ENCODE assay signal across 14 cellular contexts in the genomic region with DNA sequence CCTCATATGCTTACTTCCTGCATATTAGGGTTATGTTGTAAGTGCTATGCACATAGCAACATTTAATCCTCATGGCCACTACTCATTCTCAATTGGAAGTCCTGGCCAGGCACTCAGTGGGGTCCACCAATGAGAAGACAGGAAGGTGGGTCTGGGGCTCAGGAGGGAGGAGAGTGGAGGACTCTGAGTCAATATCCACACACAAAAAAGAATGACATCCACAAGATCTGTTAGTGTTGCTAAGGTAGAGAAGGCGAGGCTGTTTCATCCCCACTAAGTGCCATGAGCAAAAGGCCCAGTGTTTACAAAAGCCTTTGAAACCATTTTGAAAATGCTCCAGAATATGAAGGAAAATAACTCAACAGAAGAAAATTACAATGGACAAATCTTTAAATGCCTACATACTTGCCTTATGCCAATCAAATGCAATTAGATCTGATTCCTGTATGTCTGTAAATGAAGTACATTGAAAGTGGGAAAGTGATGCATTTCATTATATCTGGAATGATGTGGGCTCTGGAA. TPM values are rescaled to one million over a fixed set of nuclear protein-coding genes. Genes with fewer than 3 reads are reported as not detected.
DNase-seq lines count a peak whose midpoint lies in the region; ATAC-seq, FAIRE-seq and TF ChIP-seq lines count a peak whose summit lies in the region.
"Had no signal": no experiment of that assay in that cellular context is flagged by ENCODE, and none has a peak within 500 bp of the region (broad histone marks: within the 10 kb centered on the region; RNA-seq: fewer than 3 reads in every experiment).

No MANE protein-coding gene starts in this region.

- H3K27me3 ChIP-seq in HCT116 (ENCODE audit: insufficient read depth, low read length) (no peaks in the 10 kb centered on the region), K562 (ENCODE audit: control insufficient read depth in 2 of 2, insufficient read depth in 2 of 2, low read length in 2 of 2) (no peaks in the 10 kb centered on the region; a peak in 1 of 5 replicates), mesendoderm (ENCODE audit: insufficient read depth, low read length, poor library complexity) (no peaks in the 10 kb centered on the region), prostate gland (replicated peaks; ENCODE audit: insufficient read depth) (no peaks in the 10 kb centered on the region)
- H3K27me3 ChIP-seq: neutrophil had no signal

- H3K4ac ChIP-seq in mesendoderm (ENCODE audit: low read depth, low read length), result no peak overlapping the region

- TF ChIP-seq EP300 in K562 (IDR thresholded peaks at IDR 0.05; ENCODE audit: low read length), result no peak

- no peak overlapping the region for H3K23ac ChIP-seq in mesendoderm (ENCODE audit: low read length)

- H3K4me2 ChIP-seq in HCT116 (ENCODE audit: low read length) (no peak overlapping the region), K562 (ENCODE audit: insufficient read depth, low read length) (no peak overlapping the region), mesendoderm (ENCODE audit: low read length) (no peak overlapping the region)

- no peaks in the 10 kb centered on the region for H3K4me1 ChIP-seq in HCT116 (ENCODE audit: control insufficient read depth in 1 of 2, insufficient read depth in 2 of 2, low read length in 2 of 2)
- no peaks in the 10 kb centered on the region; a peak in 1 of 5 replicates for H3K4me1 ChIP-seq in K562 (replicated peaks in 1 of 2; ENCODE audit: control insufficient read depth in 2 of 2, insufficient read depth in 2 of 2, low read length in 2 of 2)
- no peaks in the 10 kb centered on the region for H3K4me1 ChIP-seq in mesendoderm (ENCODE audit: control insufficient read depth, low read depth, low read length)
- no peaks in the 10 kb centered on the region for H3K4me1 ChIP-seq in prostate gland (replicated peaks)
- no peaks in the 10 kb centered on the region for H3K4me1 ChIP-seq in mucosa of descending colon (ENCODE audit: low read depth)

- in situ Hi-C loops in K562 (cut with MboI), result loop anchor here (10.0 to 25.0 kb wide), 2 partner anchors 463 to 1030 kb away; no protein-coding TSS in a partner anchor

- TF ChIP-seq RAD21 in HCT116 (IDR thresholded peaks at IDR 0.05; ENCODE audit: low read depth) (no peak), K562 (CRISPR knock-in tag; conservative IDR thresholded peaks at IDR 0.05 in 1 of 2, IDR thresholded peaks at IDR 0.05 in 1 of 2) (no peak)

- no peak overlapping the region for H2AK5ac ChIP-seq in mesendoderm (ENCODE audit: low read length)

- no peak for FAIRE-seq in K562 (lab: Jason Lieb, UNC)
- FAIRE-seq: A204.1, colon had no signal

- H3K9ac ChIP-seq in HCT116 (ENCODE audit: low read length), result no peak overlapping the region
- H3K9ac ChIP-seq in K562 (ENCODE audit: insufficient read depth in 1 of 2, low read depth in 2 of 2, low read length in 2 of 2), result no peak overlapping the region
- no peak overlapping the region for H3K9ac ChIP-seq in mesendoderm (ENCODE audit: low read length)

- H3K18ac ChIP-seq in mesendoderm (ENCODE audit: low read length), result no peak overlapping the region

- TF ChIP-seq POLR2A in HCT116 (IDR thresholded peaks at IDR 0.05; ENCODE audit: borderline replicate concordance, extremely low read depth, insufficient read depth, insufficient read length) (no peak), K562 (conservative IDR thresholded peaks at IDR 0.05) (no peak), prostate gland (IDR thresholded peaks at IDR 0.05) (no peak)

- H2BK120ac ChIP-seq in mesendoderm (ENCODE audit: low read depth, low read length), result no peak overlapping the region

- POLR2A ChIA-PET in HCT116 (lab: Charles Lee) (no interaction called here), K562 (lab: Yijun Ruan, JAX) (no interaction called here)

- H3K56ac ChIP-seq in mesendoderm (ENCODE audit: low read length), result no peak overlapping the region

- H3K79me2 ChIP-seq in HCT116 (ENCODE audit: insufficient read depth, low read length) (peaks cover 1% of the 10 kb centered on the region; the same call in 1 of the 2 replicates), K562 (ENCODE audit: control insufficient read depth, insufficient read depth, low read length) (no peaks in the 10 kb centered on the region), mesendoderm (ENCODE audit: control insufficient read depth, insufficient read depth, low read length) (no peaks in the 10 kb centered on the region)

- no peak overlapping the region for H2BK15ac ChIP-seq in mesendoderm (replicated peaks; ENCODE audit: low read depth)

- H3K4me3 ChIP-seq in HCT116 (replicated peaks in 1 of 2; ENCODE audit: low read depth in 1 of 2, low read length in 2 of 2) (no peak overlapping the region), K562 (no peak overlapping the region), mesendoderm (ENCODE audit: low read length) (no peak overlapping the region), prostate gland (no peak overlapping the region), mucosa of descending colon (no peak overlapping the region)

- H3K9me3 ChIP-seq in HCT116 (ENCODE audit: control insufficient read depth in 1 of 2, insufficient read depth in 1 of 2, low read depth in 1 of 2, low read length in 2 of 2), result no peaks in the 10 kb centered on the region
- no peaks in the 10 kb centered on the region for H3K9me3 ChIP-seq in K562 (replicated peaks; ENCODE audit: control insufficient read depth, insufficient read depth, low read depth, low read length)
- no peaks in the 10 kb centered on the region for H3K9me3 ChIP-seq in prostate gland
- no peaks in the 10 kb centered on the region for H3K9me3 ChIP-seq in mucosa of descending colon
- H3K9me3 ChIP-seq: neutrophil had no signal

- WGBS in K562 (ENCODE audit: insufficient coverage, low coverage, missing lambda C conversion rate), result 46% methylated on average over 1 of the region's 1 CpG
- no CpG with 5 or more reads among the region's 1 CpG for WGBS in mesendoderm (ENCODE audit: extremely low coverage, insufficient coverage, low lambda C conversion rate)
- 92% methylated on average over 1 of the region's 1 CpG for WGBS in prostate gland

- H2AFZ ChIP-seq in HCT116 (ENCODE audit: low read depth, low read length, poor library complexity, severe bottlenecking), result no peak overlapping the region
- H2AFZ ChIP-seq in K562 (ENCODE audit: low read depth, low read length), result no peak overlapping the region

- RAD21 ChIA-PET in HCT116 (lab: Charles Lee; ENCODE audit: low non-redundant PET in 1 of 2, low total read pairs in 2 of 2, uncharacterized antibody in 2 of 2, unreplicated experiment in 2 of 2), result no interaction called here

- H3K36me3 ChIP-seq in HCT116 (ENCODE audit: control insufficient read depth in 1 of 2, insufficient read depth in 2 of 2, low read length in 2 of 2) (peaks cover 2 to 15% of the 10 kb centered on the region in 2 experiments; a peak in 1 of 4 replicates), K562 (ENCODE audit: control insufficient read depth, insufficient read depth, low read length) (peaks cover 12% of the 10 kb centered on the region; the same call in 1 of the 3 replicates), mesendoderm (ENCODE audit: control insufficient read depth, insufficient read depth, low read length) (no peaks in the 10 kb centered on the region), prostate gland (no peaks in the 10 kb centered on the region), mucosa of descending colon (ENCODE audit: low read depth) (no peaks in the 10 kb centered on the region)

- H2BK5ac ChIP-seq in mesendoderm (ENCODE audit: low read length), result no peak overlapping the region

- BruUV-seq in HCT116 (replicated peaks; lab: Mats Ljungman, UMichigan) (no TSS peak), K562 (replicated peaks; lab: Mats Ljungman, UMichigan) (no TSS peak)

- no peaks in the 10 kb centered on the region for H3K79me1 ChIP-seq in mesendoderm (ENCODE audit: low read length)

- intact Hi-C loops in HCT116 (cut with micrococcal nuclease) (no loop called here), K562 (cut with micrococcal nuclease) (loop anchor here (5.0 to 10.0 kb wide), 2 partner anchors 303 to 475 kb away; partner anchors contain the start of gene GLT8D2), prostate gland (cut with DNase I) (loop anchor here (5.0 kb wide), 1 partner anchor 155 kb away; no protein-coding TSS in a partner anchor), mucosa of descending colon (cut with DNase I, micrococcal nuclease) (loop anchor here (5.0 kb wide), 1 partner anchor 155 kb away; no protein-coding TSS in a partner anchor)

- H4K8ac ChIP-seq in mesendoderm (ENCODE audit: low read depth, low read length), result no peak overlapping the region

- no peak overlapping the region for H4K5ac ChIP-seq in mesendoderm (ENCODE audit: low read length)

- no peaks in the 10 kb centered on the region for H3K9me2 ChIP-seq in HCT116 (ENCODE audit: insufficient read depth)

- H3K9me1 ChIP-seq in K562 (ENCODE audit: control insufficient read depth, insufficient read depth, low read length), result no peaks in the 10 kb centered on the region

- TF ChIP-seq CTCF in HCT116 (IDR thresholded peaks at IDR 0.05 in 2 of 3, conservative IDR thresholded peaks at IDR 0.05 in 1 of 3; ENCODE audit: borderline replicate concordance in 1 of 3, insufficient read depth in 1 of 3, low read depth in 2 of 3, low read length in 2 of 3) (no peak), K562 (IDR thresholded peaks at IDR 0.05 in 2 of 3, conservative IDR thresholded peaks at IDR 0.05 in 1 of 3; ENCODE audit: insufficient read depth in 2 of 3, low read depth in 1 of 3, low read length in 3 of 3) (no peak), prostate gland (IDR thresholded peaks at IDR 0.05) (no peak), mucosa of descending colon (IDR thresholded peaks at IDR 0.05) (no peak)

- no peak overlapping the region for H3K27ac ChIP-seq in HCT116 (ENCODE audit: low read depth, low read length)
- H3K27ac ChIP-seq in K562 (ENCODE audit: extremely low read depth, low read depth, low read length), result no peak overlapping the region
- no peak overlapping the region for H3K27ac ChIP-seq in mesendoderm (ENCODE audit: low read depth, low read length)
- no peak overlapping the region for H3K27ac ChIP-seq in prostate gland
- H3K27ac ChIP-seq: neutrophil had no signal

- CTCF ChIA-PET in HCT116 (lab: Charles Lee) (no interaction called here), K562 (lab: Yijun Ruan, JAX; ENCODE audit: low intra/inter-chr PET ratio) (interaction anchor here (0.6 to 1.9 kb wide), 5 partner anchors 142 to 179 kb away, joined by 3 to 17 read pairs (median 6); partner anchors contain the start of gene TXNRD1)

- peak; percentile 52 for DNase-seq in DMS53 (lab: John Stamatoyannopoulos, UW)
- no peak for DNase-seq in DMS53 treated with DMSO at 0.1 percent for 48 hours (lab: John Stamatoyannopoulos, UW; ENCODE audit: unreplicated experiment)
- no peak for DNase-seq in HCT116 (ENCODE audit: low read depth, low spot score)
- DNase-seq in K562 (ENCODE audit: extremely low read depth in 1 of 4, low spot score in 3 of 4), result peak in 1 of 4 experiments; percentile 40
- peak; percentile 48 for DNase-seq in mesendoderm
- DNase-seq in prostate gland (ENCODE audit: low spot score), result no peak
- no peak for DNase-seq in stimulated activated CD8-positive, alpha-beta memory T cell treated with anti-CD3 and anti-CD28 coated beads, Interleukin-4, amount 100 ng/mL, for 48 hours
- DNase-seq in mucosa of descending colon, result no peak
- DNase-seq: activated CD4-positive, alpha-beta T cell treated with anti-CD3 and anti-CD28 coated beads, Interleukin-2, amount 10 ng/mL, durations not matched to agents 24 days and 14 days; activated gamma-delta T cell treated with Interleukin-2 at 50 U/mL for 16 hours; left colon had no signal

- H4K20me1 ChIP-seq in HCT116 (ENCODE audit: insufficient read depth) (no peaks in the 10 kb centered on the region), K562 (replicated peaks; ENCODE audit: control insufficient read depth, insufficient read depth, low read length) (no peaks in the 10 kb centered on the region)

- ATAC-seq in HCT116, result peak; percentile 39
- peak; percentile 45 for ATAC-seq in K562
- ATAC-seq in mucosa of descending colon, result no peak

RNA-seq across cellular contexts. Expression of gene EID3, which starts 54.0 kb away (rescaled TPM):
- total RNA-seq in HCT116 (2021; ENCODE audit: unreplicated experiment), result 3.0 TPM
- 0.49 and 1.3 TPM in 2 replicates for polyA plus RNA-seq in HCT116 (2012)
- total RNA-seq in K562 (2011; cell fraction: chromatin; rRNA removed; ENCODE audit: low replicate concordance), result 20.4 and 74.5 TPM in 2 replicates
- total RNA-seq in K562 (2011; cell fraction: nucleolus; rRNA removed), result 12.2 and 18.6 TPM in 2 replicates
- total RNA-seq in K562 (2011; cell fraction: nucleoplasm; rRNA removed), result 20.0 and 24.5 TPM in 2 replicates
- 1.2 TPM in 2 replicates for total RNA-seq in K562 (2014; rRNA removed)
- 3.2 and 3.4 TPM in 2 replicates for total RNA-seq in K562 (2014; rRNA removed; fragmentation: Illumina TruSeq; extraction: Trizol)
- 3.5 TPM in 2 replicates for total RNA-seq in K562 (2015; rRNA removed; fragmentation: Illumina TruSeq; extraction: Trizol)
- 1.1 and 1.9 TPM in 2 replicates for total RNA-seq in K562 (2021)
- polyA plus RNA-seq in K562 (2011; rRNA removed), result 0.41 and 0.42 TPM in 2 replicates
- 0.06 and 0.16 TPM in 2 replicates for polyA plus RNA-seq in K562 (2011; cell fraction: cytosol; rRNA removed)
- polyA plus RNA-seq in K562 (2011; cell fraction: nucleus; rRNA removed), result 1.7 and 1.9 TPM in 2 replicates
- 0.24 and 0.34 TPM in 2 replicates for polyA plus RNA-seq in K562 (2012)
- polyA plus RNA-seq in K562 (2014; fragmentation: Illumina TruSeq; extraction: Trizol), result 0.10 and 0.24 TPM in 2 replicates
- under 1 TPM; 0.07 to 0.21 TPM for polyA plus RNA-seq in K562 (2014; fragmentation: Nextera tagmentation; extraction: Ambion mirVana)
- polyA plus RNA-seq in K562 (2014; rRNA removed), result 0.41 and 0.78 TPM in 2 replicates
- 7.7 and 9.4 TPM in 2 replicates for polyA minus RNA-seq in K562 (2011; rRNA and poly(A)+ RNA removed)
- polyA minus RNA-seq in K562 (2011; cell fraction: cytosol; rRNA and poly(A)+ RNA removed), result not detected in 2 replicates
- 6.6 and 9.7 TPM in 2 replicates for polyA minus RNA-seq in K562 (2011; cell fraction: nucleus; rRNA and poly(A)+ RNA removed)
- polyA plus RNA-seq in mesendoderm (2013, experiment 1 of 2), result 0.69 TPM
- 0.66 TPM for polyA plus RNA-seq in mesendoderm (2013, experiment 2 of 2)
- 10 to 100 TPM in 1 of 2 donors, 1 to 10 TPM in 1; 8.6 to 18.1 TPM for total RNA-seq in prostate gland
- 1 to 10 TPM; 2.4 to 6.4 (median 3.9) TPM for total RNA-seq in mucosa of descending colon

Comparison
In these comparisons a context has a peak if more than half of its experiments do, and no peak if none do; other contexts are left out.
1. DNase-seq: peak in DMS53 (single experiment) and mesendoderm (single experiment); none in DMS53 treated with DMSO at 0.1 percent for 48 hours (single experiment), HCT116 (single experiment), prostate gland (single experiment), stimulated activated CD8-positive, alpha-beta memory T cell treated with anti-CD3 and anti-CD28 coated beads, Interleukin-4, amount 100 ng/mL, for 48 hours (single experiment) and mucosa of descending colon (0 of 3).